17 cellular contexts compared by ENCODE assay signal in the genomic region with DNA sequence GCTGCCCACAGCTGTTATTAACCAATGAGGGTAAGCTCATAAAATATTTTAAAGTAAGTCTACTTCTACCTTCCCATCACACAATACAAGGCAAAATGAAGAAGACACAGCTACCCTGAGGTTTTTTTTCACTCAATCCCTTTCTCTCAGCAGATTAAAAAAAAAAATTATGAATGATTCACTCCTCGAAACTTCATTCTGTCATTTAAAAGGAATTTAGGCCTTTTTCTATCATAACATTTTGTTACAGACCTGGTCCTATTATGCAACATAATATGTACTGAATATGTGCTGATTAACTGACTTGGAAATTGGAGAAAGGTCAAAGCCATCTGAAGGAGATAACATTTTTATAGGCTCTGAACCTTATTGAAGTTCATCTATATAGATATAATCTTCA. TPM values are rescaled to one million over a fixed set of nuclear protein-coding genes. Genes with fewer than 3 reads are reported as not detected.
DNase-seq lines count a peak whose midpoint lies in the region; ATAC-seq and TF ChIP-seq lines count a peak whose summit lies in the region.
"Had no signal": no experiment of that assay in that cellular context is flagged by ENCODE, and none has a peak within 500 bp of the region (broad histone marks: within the 10 kb centered on the region; RNA-seq: fewer than 3 reads in every experiment).

No MANE protein-coding gene starts in this region.

- no peaks in the 10 kb centered on the region for H3K36me3 ChIP-seq in RWPE2 (ENCODE audit: low read depth)
- H3K36me3 ChIP-seq in CD8-positive, alpha-beta T cell (ENCODE audit: insufficient read depth, low read length) = no peaks in the 10 kb centered on the region
- H3K36me3 ChIP-seq: left lung had no signal

- H3K9me3 ChIP-seq in RWPE2 (ENCODE audit: severe bottlenecking) = no peaks in the 10 kb centered on the region
- H3K9me3 ChIP-seq in CD8-positive, alpha-beta T cell (ENCODE audit: low read length) = no peaks in the 10 kb centered on the region
- H3K9me3 ChIP-seq: left lung had no signal

- POLR2A ChIA-PET in CD8-positive, alpha-beta T cell (lab: Charles Lee) = no interaction called here

- TF ChIP-seq CTCF in RWPE2 (IDR thresholded peaks at IDR 0.05; ENCODE audit: poor library complexity, severe bottlenecking) (no peak), omental fat pad (IDR thresholded peaks at IDR 0.05) (no peak), dorsolateral prefrontal cortex (IDR thresholded peaks at IDR 0.05 in 54 of 56, conservative IDR thresholded peaks at IDR 0.05 in 2 of 56; ENCODE audit: low read depth in 1 of 56, partially characterized antibody in 56 of 56) (no peak)
- TF ChIP-seq CTCF in CD8-positive, alpha-beta T cell (IDR thresholded peaks at IDR 0.05) = no peak

- H3K4me1 ChIP-seq in RWPE2 (ENCODE audit: insufficient read depth, poor library complexity, severe bottlenecking) = peaks cover 42% of the 10 kb centered on the region
- H3K4me1 ChIP-seq in CD8-positive, alpha-beta T cell (ENCODE audit: insufficient read depth, low read length) = no peaks in the 10 kb centered on the region
- H3K4me1 ChIP-seq: left lung, parathyroid adenoma had no signal

- peak; percentile 63 for ATAC-seq in RWPE2 (ENCODE audit: low read depth)
- peak; percentile 49 for ATAC-seq in omental fat pad (ENCODE audit: low FRiP score)
- no peak for ATAC-seq in HG03565 (IDR thresholded peaks at IDR 0.05; ENCODE audit: unreplicated experiment)
- ATAC-seq in CD8-positive, alpha-beta T cell = no peak
- ATAC-seq: left lung; stimulated activated naive CD8-positive, alpha-beta T cell treated with anti-CD3 and anti-CD28 coated beads, Interleukin-15, amount 100 ng/mL, for 72 hours had no signal

- intact Hi-C loops in dorsolateral prefrontal cortex (cut with DNase I) = no loop called here
- intact Hi-C loops in CD8-positive, alpha-beta T cell (cut with DNase I, micrococcal nuclease) = no loop called here

- H3K4me3 Mint-ChIP-seq in CD8-positive, alpha-beta T cell = no peak overlapping the region
- H3K4me3 Mint-ChIP-seq: activated B cell treated with CpG ODN at 0.5 μM for 24 hours; stimulated activated naive CD8-positive, alpha-beta T cell treated with anti-CD3 and anti-CD28 coated beads, Interleukin-15, amount 100 ng/mL, for 72 hours had no signal

- no peaks in the 10 kb centered on the region for H3K9me3 Mint-ChIP-seq in CD8-positive, alpha-beta T cell
- H3K9me3 Mint-ChIP-seq: activated B cell treated with CpG ODN at 0.5 μM for 24 hours; stimulated activated naive CD8-positive, alpha-beta T cell treated with anti-CD3 and anti-CD28 coated beads, Interleukin-15, amount 100 ng/mL, for 72 hours had no signal

- H3K27me3 ChIP-seq in RWPE2 (ENCODE audit: insufficient read depth, poor library complexity, severe bottlenecking) (no peaks in the 10 kb centered on the region), dorsolateral prefrontal cortex (no peaks in the 10 kb centered on the region)
- no peaks in the 10 kb centered on the region for H3K27me3 ChIP-seq in CD8-positive, alpha-beta T cell (ENCODE audit: insufficient read depth, low read length)
- H3K27me3 ChIP-seq: left lung had no signal

- no peaks in the 10 kb centered on the region for H3K4me1 Mint-ChIP-seq in CD8-positive, alpha-beta T cell (ENCODE audit: low read depth)
- H3K4me1 Mint-ChIP-seq: activated B cell treated with CpG ODN at 0.5 μM for 24 hours; stimulated activated naive CD8-positive, alpha-beta T cell treated with anti-CD3 and anti-CD28 coated beads, Interleukin-15, amount 100 ng/mL, for 72 hours had no signal

- DNase-seq in GM03348 (ENCODE audit: low spot score) (peak; percentile 65), RWPE2 (ENCODE audit: low spot score) (no peak), fibroblast of gingiva (ENCODE audit: low read depth) (peak; percentile 41), omental fat pad (ENCODE audit: low spot score) (no peak), dorsolateral prefrontal cortex (no peak), NCI-H2171 (lab: John Stamatoyannopoulos, UW) (no peak)
- no peak for DNase-seq in CD8-positive, alpha-beta T cell
- DNase-seq: activated B cell treated with CpG ODN at 0.5 μM for 24 hours; activated T-cell treated with anti-CD3 and anti-CD28 coated beads for 4 hours; aorta; erythroblast; left lung; MV-4-11; stimulated activated CD4-positive, alpha-beta T cell treated with anti-CD3 and anti-CD28 coated beads, Interleukin-4, amount 100 ng/mL, for 4 hours; stimulated activated naive CD8-positive, alpha-beta T cell treated with anti-CD3 and anti-CD28 coated beads, Interleukin-15, amount 100 ng/mL, for 72 hours had no signal

- H3K4me3 ChIP-seq in RWPE2 (ENCODE audit: severe bottlenecking) (no peak overlapping the region), dorsolateral prefrontal cortex (no peak overlapping the region)
- H3K4me3 ChIP-seq in CD8-positive, alpha-beta T cell (ENCODE audit: low read depth, low read length) = no peak overlapping the region
- H3K4me3 ChIP-seq: left lung had no signal

- no peak overlapping the region for H3K27ac Mint-ChIP-seq in CD8-positive, alpha-beta T cell
- H3K27ac Mint-ChIP-seq: activated B cell treated with CpG ODN at 0.5 μM for 24 hours; stimulated activated naive CD8-positive, alpha-beta T cell treated with anti-CD3 and anti-CD28 coated beads, Interleukin-15, amount 100 ng/mL, for 72 hours had no signal

- no peaks in the 10 kb centered on the region for H3K27me3 Mint-ChIP-seq in CD8-positive, alpha-beta T cell (ENCODE audit: low read depth)
- H3K27me3 Mint-ChIP-seq: activated B cell treated with CpG ODN at 0.5 μM for 24 hours; stimulated activated naive CD8-positive, alpha-beta T cell treated with anti-CD3 and anti-CD28 coated beads, Interleukin-15, amount 100 ng/mL, for 72 hours had no signal

- no peaks in the 10 kb centered on the region for H3K36me3 Mint-ChIP-seq in CD8-positive, alpha-beta T cell

- H3K27ac ChIP-seq in RWPE2 (ENCODE audit: poor library complexity, severe bottlenecking) (peak overlapping the region; percentile 75), dorsolateral prefrontal cortex (no peak overlapping the region)
- H3K27ac ChIP-seq in CD8-positive, alpha-beta T cell (ENCODE audit: low read depth, low read length) = no peak overlapping the region
- H3K27ac ChIP-seq: left lung, parathyroid adenoma had no signal

- CTCF ChIA-PET in CD8-positive, alpha-beta T cell (lab: Charles Lee) = no interaction called here

RNA-seq across cellular contexts. Expression of gene PRL, which starts 45.5 kb away (rescaled TPM):
- total RNA-seq in omental fat pad (not detected), dorsolateral prefrontal cortex (not detected)
- total RNA-seq in CD8-positive, alpha-beta T cell = under 1 TPM in 1 of 2 experiments, not detected in 1; 0.50 TPM
- total RNA-seq: activated B cell treated with CpG ODN at 0.5 μM for 24 hours, aorta had no signal

Comparison
In these comparisons a context has a peak if more than half of its experiments do, and no peak if none do; other contexts are left out.
1. DNase-seq: peak in GM03348 (single experiment) and fibroblast of gingiva (single experiment); none in RWPE2 (single experiment), omental fat pad (single experiment), dorsolateral prefrontal cortex (0 of 10), NCI-H2171 (single experiment) and CD8-positive, alpha-beta T cell (0 of 7).
2. ATAC-seq: peak in RWPE2 (single experiment) and omental fat pad (single experiment); none in HG03565 (single experiment) and CD8-positive, alpha-beta T cell (single experiment).